Comparison of ENCODE assay signal across 1 cellular context in the genomic region with DNA sequence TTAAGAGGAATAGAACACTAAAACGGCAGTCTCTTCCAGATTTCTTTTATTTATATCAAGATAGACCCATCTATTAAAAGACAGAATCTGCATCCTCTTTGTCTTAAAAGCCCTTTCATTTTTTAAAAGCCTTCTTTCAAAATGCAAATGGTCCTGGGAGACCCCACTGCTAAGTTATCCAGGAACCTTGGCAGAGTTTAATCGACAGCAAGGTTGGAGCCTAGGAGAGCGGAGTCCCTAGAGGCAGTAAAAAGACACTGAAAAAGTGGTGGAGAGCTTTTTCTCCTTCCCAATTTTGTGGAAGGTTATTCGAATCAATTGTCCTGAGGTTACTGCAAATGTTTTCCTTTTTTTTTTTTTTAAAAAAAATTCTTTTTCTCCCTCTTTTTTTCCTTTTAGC.
A peak's percentile ranks its signal among the peaks of the same experiment; 100 is the strongest.
TF ChIP-seq lines count a peak whose summit lies in the region.

No MANE protein-coding gene starts in this region.

TF ChIP-seq in H1, 55 proteins besides CTCF, POLR2A, EP300 and RAD21 (continued from another document):
- TF ChIP-seq CHD7 (IDR thresholded peaks at IDR 0.05; ENCODE audit: insufficient replicate concordance, low read length), result peak; percentile 64
